Comparison of ENCODE assay signal across 20 cellular contexts in genomic region chr3:174132421-174133042, GRCh38.
"Had no signal": no experiment of that assay in that cellular context is flagged by ENCODE, and none has a peak within 500 bp of the region (broad histone marks: within the 10 kb centered on the region; RNA-seq: fewer than 3 reads in every experiment).

No MANE protein-coding gene starts in this region.

- H3K27ac ChIP-seq: gastrocnemius medialis, heart right ventricle, neutrophil, SK-N-MC, skin epidermis, suprapubic skin had no signal

- H3K4me3 ChIP-seq: gastrocnemius medialis, heart right ventricle, lung, SK-N-MC, skin epidermis, suprapubic skin had no signal

- H3K27me3 ChIP-seq: gastrocnemius medialis, heart right ventricle, neutrophil, suprapubic skin had no signal

- H3K9me3 ChIP-seq: heart right ventricle, neutrophil, suprapubic skin had no signal

- H3K4me1 ChIP-seq: gastrocnemius medialis, heart right ventricle, suprapubic skin had no signal

- H3K36me3 ChIP-seq: gastrocnemius medialis, heart right ventricle, neutrophil, suprapubic skin had no signal

- DNase-seq: activated CD4-positive, alpha-beta T cell treated with anti-CD3 and anti-CD28 coated beads, Interleukin-2, amount 10 ng/mL, durations not matched to agents 7 days and 5 days; activated CD8-positive, alpha-beta memory T cell treated with anti-CD3 and anti-CD28 coated beads, Interleukin-2, amount 50 U/mL, for 48 hours; activated gamma-delta T cell; activated T-cell treated with anti-CD3 and anti-CD28 coated beads, Interleukin-2, amount 50 U/mL, for 72 hours; central memory CD4-positive, alpha-beta T cell; cortex of kidney; effector CD4-positive, alpha-beta T cell; gastrocnemius medialis; heart right ventricle; kidney glomerular epithelial cell; naive thymus-derived CD4-positive, alpha-beta T cell; posterior cingulate gyrus; T-cell; T-helper 9 cell had no signal

- ATAC-seq: activated naive CD4-positive, alpha-beta T cell treated with anti-CD3 and anti-CD28 coated beads, Interleukin-2, amount 50 U/mL, for 72 hours; activated T-cell treated with anti-CD3 and anti-CD28 coated beads, Interleukin-2, amount 50 U/mL, for 72 hours; gastrocnemius medialis; heart right ventricle; naive thymus-derived CD4-positive, alpha-beta T cell; T-cell had no signal
